ENCODE assay signal across 10 cellular contexts in genomic region chr15:43104426-43104825, GRCh38. TPM values are rescaled to one million over a fixed set of nuclear protein-coding genes. Genes with fewer than 3 reads are reported as not detected.
A peak's percentile ranks its signal among the peaks of the same experiment; 100 is the strongest.
DNase-seq lines count a peak whose midpoint lies in the region; ATAC-seq and TF ChIP-seq lines count a peak whose summit lies in the region.
"Had no signal": no experiment of that assay in that cellular context is flagged by ENCODE, and none has a peak within 500 bp of the region (broad histone marks: within the 10 kb centered on the region; RNA-seq: fewer than 3 reads in every experiment).

No MANE protein-coding gene starts in this region.

- H3K27ac ChIP-seq in left ventricle myocardium inferior (replicated peaks) (no peak overlapping the region), upper lobe of left lung (peak overlapping the region in 2 of 4 donors; percentile 92 to 93)

- DNase-seq in left ventricle myocardium inferior, result no peak
- no peak for DNase-seq in cardiac septum (ENCODE audit: low spot score)
- DNase-seq in kidney tubule cell (ENCODE audit: low spot score), result peak; percentile 39
- DNase-seq in upper lobe of left lung, result no peak
- DNase-seq in ureter (ENCODE audit: low spot score), result no peak
- DNase-seq: MM.1S, T-helper 9 cell had no signal

- H3K9me3 ChIP-seq in left ventricle myocardium inferior (replicated peaks) (no peaks in the 10 kb centered on the region), upper lobe of left lung (no peaks in the 10 kb centered on the region)

- 46 to 49% methylated on average over 5 of the region's 5 CpGs for WGBS in upper lobe of left lung, 2 donors

- H3K36me3 Mint-ChIP-seq in activated naive CD8-positive, alpha-beta T cell, result peaks cover 21% of the 10 kb centered on the region

- H3K27me3 Mint-ChIP-seq in activated naive CD8-positive, alpha-beta T cell, result peaks cover 2% of the 10 kb centered on the region

- H3K9me3 Mint-ChIP-seq in activated naive CD8-positive, alpha-beta T cell (ENCODE audit: low read depth), result no peaks in the 10 kb centered on the region

- H3K4me3 Mint-ChIP-seq in activated naive CD8-positive, alpha-beta T cell, result peak overlapping the region; percentile 77

- TF ChIP-seq POLR2A in upper lobe of left lung (IDR thresholded peaks at IDR 0.05), result no peak

- TF ChIP-seq CTCF in left ventricle myocardium inferior (IDR thresholded peaks at IDR 0.05; ENCODE audit: borderline replicate concordance) (no peak), upper lobe of left lung (IDR thresholded peaks at IDR 0.05) (no peak)

- H3K4me3 ChIP-seq in left ventricle myocardium inferior, result peak overlapping the region; percentile 77
- H3K4me3 ChIP-seq in upper lobe of left lung, result peak overlapping the region in 3 of 4 donors; percentile 56 to 81 (median 79)

- ATAC-seq in upper lobe of left lung (ENCODE audit: low FRiP score in 2 of 2), result no peak
- no peak for ATAC-seq in GM18870 (IDR thresholded peaks at IDR 0.05; ENCODE audit: unreplicated experiment)
- no peak for ATAC-seq in GM21423 (IDR thresholded peaks at IDR 0.05; ENCODE audit: unreplicated experiment)

- H3K27ac Mint-ChIP-seq in activated naive CD8-positive, alpha-beta T cell, result peak overlapping the region; percentile 16

- H3K36me3 ChIP-seq in left ventricle myocardium inferior (peaks cover 13% of the 10 kb centered on the region), upper lobe of left lung (peaks cover 0 to 26% (median 0%) of the 10 kb centered on the region in 4 donors)

- H3K4me1 Mint-ChIP-seq in activated naive CD8-positive, alpha-beta T cell (ENCODE audit: low read depth), result peaks cover 54% of the 10 kb centered on the region

- H3K27me3 ChIP-seq in left ventricle myocardium inferior (ENCODE audit: low read depth) (no peaks in the 10 kb centered on the region), upper lobe of left lung (no peaks in the 10 kb centered on the region)

- H3K4me1 ChIP-seq in left ventricle myocardium inferior (peaks cover 41% of the 10 kb centered on the region), upper lobe of left lung (peaks cover 16 to 45% (median 25%) of the 10 kb centered on the region in 4 donors)

- intact Hi-C loops in left ventricle myocardium inferior (cut with micrococcal nuclease) (no loop called here), cardiac septum (cut with DNase I) (no loop called here)

- no peak for TF ChIP-seq EP300 in upper lobe of left lung (IDR thresholded peaks at IDR 0.05)

RNA-seq across cellular contexts. Expression of gene UBR1, which starts 1.4 kb away (rescaled TPM):
- total RNA-seq in left ventricle myocardium inferior (24.2 TPM), cardiac septum (34.6 TPM), upper lobe of left lung (10 to 100 TPM; 23.7 to 49.2 (median 27.2) TPM), ureter (49.0 TPM)

RNA-seq across cellular contexts. Expression of gene TMEM62, which starts 29.0 kb away (rescaled TPM):
- total RNA-seq in left ventricle myocardium inferior, result 12.2 TPM
- total RNA-seq in cardiac septum, result 9.3 TPM
- total RNA-seq in upper lobe of left lung, result 10 to 100 TPM; 20.9 to 45.1 (median 25.1) TPM
- total RNA-seq in ureter, result 35.8 TPM
